10 cellular contexts compared by ENCODE assay signal in genomic region chr2:190911813-190912212, GRCh38. TPM values are rescaled to one million over a fixed set of nuclear protein-coding genes. Genes with fewer than 3 reads are reported as not detected.
DNase-seq lines count a peak whose midpoint lies in the region; ATAC-seq and TF ChIP-seq lines count a peak whose summit lies in the region.
"Had no signal": no experiment of that assay in that cellular context is flagged by ENCODE, and none has a peak within 500 bp of the region (broad histone marks: within the 10 kb centered on the region; RNA-seq: fewer than 3 reads in every experiment).

No MANE protein-coding gene starts in this region.

- no peak overlapping the region for H3K23ac ChIP-seq in neuronal stem cell (ENCODE audit: low read depth, low read length, poor library complexity)

- no peaks in the 10 kb centered on the region for H3K9me3 Mint-ChIP-seq in progenitor cell of endocrine pancreas (ENCODE audit: low read depth)

- H3K9ac ChIP-seq in neuronal stem cell (ENCODE audit: low read depth, low read length, poor library complexity), result no peak overlapping the region

- no peak overlapping the region for H3K4ac ChIP-seq in neuronal stem cell (ENCODE audit: low read length)

- no peak overlapping the region for H2AK5ac ChIP-seq in neuronal stem cell (ENCODE audit: low read depth, low read length)

- no peak overlapping the region for H3K27ac Mint-ChIP-seq in progenitor cell of endocrine pancreas

- ATAC-seq in GM18498 (IDR thresholded peaks at IDR 0.05; ENCODE audit: unreplicated experiment) (peak; percentile 90), GM21447 (IDR thresholded peaks at IDR 0.05; ENCODE audit: unreplicated experiment) (peak; percentile 92), HG03378 (IDR thresholded peaks at IDR 0.05; ENCODE audit: unreplicated experiment) (peak; percentile 97), omental fat pad (ENCODE audit: low FRiP score) (no peak)

- H3K4me3 Mint-ChIP-seq in progenitor cell of endocrine pancreas (ENCODE audit: low read depth), result no peak overlapping the region

- no peak overlapping the region for H2BK12ac ChIP-seq in neuronal stem cell (ENCODE audit: low read length)

- no peaks in the 10 kb centered on the region for H3K79me1 ChIP-seq in neuronal stem cell (ENCODE audit: low read depth, low read length)

- H3K14ac ChIP-seq in neuronal stem cell (ENCODE audit: low read length), result no peak overlapping the region

- no peak overlapping the region for H3K27ac ChIP-seq in neuronal stem cell (replicated peaks; ENCODE audit: low read length)

- DNase-seq in fibroblast of the aortic adventitia (ENCODE audit: low read depth) (peak; percentile 20), progenitor cell of endocrine pancreas (ENCODE audit: low spot score, unreplicated experiment) (no peak), neuronal stem cell (ENCODE audit: low spot score) (no peak), omental fat pad (ENCODE audit: low spot score) (no peak)
- no peak for DNase-seq in activated CD4-positive, alpha-beta T cell treated with anti-CD3 and anti-CD28 coated beads, Interleukin-2, amount 50 U/mL, for 1 hour
- DNase-seq: activated naive CD4-positive, alpha-beta T cell treated with anti-CD3 and anti-CD28 coated beads, Interleukin-2, amount 50 U/mL, for 16 hours; stimulated activated CD4-positive, alpha-beta T cell treated with anti-CD3 and anti-CD28 coated beads, Interleukin-15, amount 100 ng/mL, for 24 hours had no signal

- H4K91ac ChIP-seq in neuronal stem cell (ENCODE audit: low read depth, low read length, poor library complexity), result no peak overlapping the region

- WGBS in neuronal stem cell (ENCODE audit: extremely low coverage in 2 of 2, insufficient read length in 2 of 2, insufficient replicate concordance in 1 of 2), 2 donors, result no CpG with 5 or more reads among the region's 3 CpGs

- no peak overlapping the region for H4K8ac ChIP-seq in neuronal stem cell (ENCODE audit: low read depth, low read length)

- H2BK120ac ChIP-seq in neuronal stem cell (ENCODE audit: low read depth, low read length), result no peak overlapping the region

- no peak overlapping the region for H2BK5ac ChIP-seq in neuronal stem cell (ENCODE audit: low read length)

- no peak overlapping the region for H3K18ac ChIP-seq in neuronal stem cell (ENCODE audit: low read length)

- no peaks in the 10 kb centered on the region for H3K27me3 Mint-ChIP-seq in progenitor cell of endocrine pancreas

- no peaks in the 10 kb centered on the region for H3K27me3 ChIP-seq in neuronal stem cell (ENCODE audit: control insufficient read depth in 3 of 3, insufficient read depth in 3 of 3, low read depth in 1 of 3, low read length in 3 of 3)

- no peaks in the 10 kb centered on the region for H3K9me3 ChIP-seq in neuronal stem cell (replicated peaks in 1 of 2; ENCODE audit: control insufficient read depth in 2 of 2, insufficient read depth in 1 of 2, low read depth in 1 of 2, low read length in 2 of 2)

- TF ChIP-seq CTCF in fibroblast of the aortic adventitia (IDR thresholded peaks at IDR 0.05; ENCODE audit: insufficient read depth, low read length) (no peak), progenitor cell of endocrine pancreas (IDR thresholded peaks at IDR 0.05; ENCODE audit: unreplicated experiment) (no peak), omental fat pad (IDR thresholded peaks at IDR 0.05) (no peak)

- H3K36me3 Mint-ChIP-seq in progenitor cell of endocrine pancreas (ENCODE audit: insufficient read depth), result peaks cover 17% of the 10 kb centered on the region

- no peak overlapping the region for H2AFZ ChIP-seq in neuronal stem cell (ENCODE audit: low read length)

- peaks cover 0 to 73% of the 10 kb centered on the region in 2 donors for H3K36me3 ChIP-seq in neuronal stem cell (replicated peaks in 1 of 2; ENCODE audit: control insufficient read depth in 2 of 2, insufficient read depth in 2 of 2, low read length in 2 of 2)

- no peaks in the 10 kb centered on the region for H3K4me1 ChIP-seq in neuronal stem cell (ENCODE audit: control insufficient read depth in 2 of 2, insufficient read depth in 1 of 2, low read depth in 1 of 2, low read length in 2 of 2)

- H2BK15ac ChIP-seq in neuronal stem cell (ENCODE audit: low read length), result no peak overlapping the region

- H3K4me2 ChIP-seq in neuronal stem cell (ENCODE audit: insufficient read depth, low read length, poor library complexity, severe bottlenecking), result no peak overlapping the region

- H3K4me1 Mint-ChIP-seq in progenitor cell of endocrine pancreas (ENCODE audit: low read depth), result no peaks in the 10 kb centered on the region

- no peak overlapping the region for H3K4me3 ChIP-seq in fibroblast of the aortic adventitia (ENCODE audit: low read depth, low read length)
- H3K4me3 ChIP-seq in neuronal stem cell (ENCODE audit: low read length in 2 of 2), result no peak overlapping the region

RNA-seq across cellular contexts. Expression of gene GLS, which starts 31.2 kb away (rescaled TPM):
- total RNA-seq in fibroblast of the aortic adventitia (ENCODE audit: low replicate concordance) (116 and 627 TPM in 2 replicates), progenitor cell of endocrine pancreas (116 and 128 TPM in 2 replicates), omental fat pad (100 to 1,000 TPM; 111 to 235 (median 146) TPM)
- polyA plus RNA-seq in neuronal stem cell (2013, experiment 1 of 2), result 23.2 TPM
- 24.7 TPM for polyA plus RNA-seq in neuronal stem cell (2013, experiment 2 of 2)
